19 cellular contexts compared by ENCODE assay signal in the genomic region with DNA sequence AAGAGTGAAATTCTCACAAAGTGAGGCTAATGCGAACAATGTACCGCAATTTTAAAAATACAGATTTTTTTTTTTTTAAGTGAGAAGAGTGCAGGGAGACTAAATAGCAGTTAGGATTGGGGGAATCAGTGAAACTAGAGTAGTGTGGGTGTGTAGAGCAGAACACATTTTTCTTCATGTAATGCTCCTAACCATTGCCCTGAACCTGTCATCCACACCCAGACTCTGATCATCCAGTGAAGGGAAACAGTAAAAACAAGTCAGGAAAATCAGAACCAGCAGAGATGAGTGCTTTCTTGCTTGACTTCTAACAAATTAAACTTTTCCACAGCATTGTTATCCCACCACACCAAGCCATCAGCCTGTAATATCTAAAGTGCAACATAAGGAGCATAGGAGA. TPM values are rescaled to one million over a fixed set of nuclear protein-coding genes. Genes with fewer than 3 reads are reported as not detected.
A peak's percentile ranks its signal among the peaks of the same experiment; 100 is the strongest.
DNase-seq lines count a peak whose midpoint lies in the region; TF ChIP-seq lines count a peak whose summit lies in the region.
"Had no signal": no experiment of that assay in that cellular context is flagged by ENCODE, and none has a peak within 500 bp of the region (broad histone marks: within the 10 kb centered on the region; RNA-seq: fewer than 3 reads in every experiment).

No MANE protein-coding gene starts in this region.

- H3K36me3 ChIP-seq in esophagus muscularis mucosa: no peaks in the 10 kb centered on the region
- H3K36me3 ChIP-seq: BLaER1 treated with 17β-estradiol and CSF1 and Interleukin-3, amounts not matched to agents 10 nM and 100 nM had no signal

- TF ChIP-seq CTCF in brain (conservative IDR thresholded peaks at IDR 0.05): no peak
- TF ChIP-seq CTCF in esophagus muscularis mucosa (IDR thresholded peaks at IDR 0.05): no peak

- intact Hi-C loops in esophagus muscularis mucosa (cut with DNase I): no loop called here

- H3K27me3 Mint-ChIP-seq in brain: peaks cover 4% of the 10 kb centered on the region
- H3K27me3 Mint-ChIP-seq: B cell had no signal

- peak overlapping the region in 3 of 5 experiments; percentile 31 to 87 (median 58) for H3K27ac Mint-ChIP-seq in brain
- H3K27ac Mint-ChIP-seq: B cell; CD4-positive, alpha-beta T cell; CD8-positive, alpha-beta T cell had no signal

- peaks cover 7% of the 10 kb centered on the region for H3K36me3 Mint-ChIP-seq in brain
- H3K36me3 Mint-ChIP-seq: CD8-positive, alpha-beta T cell had no signal

- TF ChIP-seq POLR2A in esophagus muscularis mucosa (IDR thresholded peaks at IDR 0.05; ENCODE audit: low read depth): no peak

- peak; percentile 39 for DNase-seq in esophagus muscularis mucosa (ENCODE audit: extremely low spot score)
- DNase-seq in putamen (ENCODE audit: low spot score): peak; percentile 52
- no peak for DNase-seq in HPDE6-E6E7 (ENCODE audit: extremely low spot score)
- DNase-seq in glomerular visceral epithelial cell (ENCODE audit: extremely low spot score): no peak
- DNase-seq: AML-193; Caco-2; Calu3; CD4-positive, alpha-beta T cell; CD8-positive, alpha-beta T cell; DMS79 treated with DMSO at 0.1 percent for 48 hours; GF-D8 had no signal

- peaks cover 0 to 3% (median 0%) of the 10 kb centered on the region in 5 experiments for H3K9me3 Mint-ChIP-seq in brain
- H3K9me3 Mint-ChIP-seq: CD8-positive, alpha-beta T cell had no signal

- H3K4me3 ChIP-seq in esophagus muscularis mucosa: no peak overlapping the region
- H3K4me3 ChIP-seq: A549; BLaER1 treated with 17β-estradiol and CSF1 and Interleukin-3, amounts not matched to agents 10 nM and 100 nM had no signal

- WGBS in esophagus muscularis mucosa: 93% methylated on average over 2 of the region's 2 CpGs

- no peaks in the 10 kb centered on the region for H3K9me3 ChIP-seq in esophagus muscularis mucosa
- H3K9me3 ChIP-seq: A549; BLaER1 treated with 17β-estradiol and CSF1 and Interleukin-3, amounts not matched to agents 10 nM and 100 nM; Caco-2 had no signal

- no peaks in the 10 kb centered on the region for H3K4me1 ChIP-seq in esophagus muscularis mucosa
- H3K4me1 ChIP-seq: A549; BLaER1 treated with 17β-estradiol and CSF1 and Interleukin-3, amounts not matched to agents 10 nM and 100 nM; Caco-2 had no signal

- peaks cover 50% of the 10 kb centered on the region for H3K4me1 Mint-ChIP-seq in brain

- no peak for TF ChIP-seq EP300 in esophagus muscularis mucosa (IDR thresholded peaks at IDR 0.05)

- no peak overlapping the region for H3K27ac ChIP-seq in esophagus muscularis mucosa (replicated peaks in 1 of 4)
- H3K27ac ChIP-seq: 22Rv1; A549; BLaER1 treated with 17β-estradiol and CSF1 and Interleukin-3, amounts not matched to agents 10 nM and 100 nM; C4-2B had no signal

- peaks cover 0 to 23% (median 0%) of the 10 kb centered on the region in 4 donors for H3K27me3 ChIP-seq in esophagus muscularis mucosa
- H3K27me3 ChIP-seq: BLaER1 treated with 17β-estradiol and CSF1 and Interleukin-3, amounts not matched to agents 10 nM and 100 nM had no signal

- no peak overlapping the region for H3K4me3 Mint-ChIP-seq in brain
- H3K4me3 Mint-ChIP-seq: B cell; CD4-positive, alpha-beta T cell; CD8-positive, alpha-beta T cell had no signal

RNA-seq across cellular contexts. Expression of gene CADM3, which starts 9.1 kb away (rescaled TPM):
- polyA plus RNA-seq in brain (ENCODE audit: insufficient read depth, low read depth, low replicate concordance): 86.2 TPM
- total RNA-seq in esophagus muscularis mucosa: 10 to 100 TPM; 10.8 to 24.7 (median 20.4) TPM
- total RNA-seq: Caco-2; Calu3; CD4-positive, alpha-beta T cell; CD8-positive, alpha-beta T cell had no signal

RNA-seq across cellular contexts. Expression of gene ACKR1, which starts 24.2 kb away (rescaled TPM):
- polyA plus RNA-seq in brain (ENCODE audit: insufficient read depth, low read depth, low replicate concordance): 10.7 TPM
- 100 to 1,000 TPM in 2 of 4 donors, 10 to 100 TPM in 2; 31.1 to 315 (median 128) TPM for total RNA-seq in esophagus muscularis mucosa
- total RNA-seq: A172; B cell; Caco-2; Calu3; CD4-positive, alpha-beta T cell; CD8-positive, alpha-beta T cell had no signal
- polyA plus RNA-seq: A549, BJ had no signal

Comparison
In these comparisons a context has a peak if more than half of its experiments do, and no peak if none do; other contexts are left out.
1. DNase-seq: peak in esophagus muscularis mucosa (single experiment) and putamen (single experiment); none in HPDE6-E6E7 (single experiment) and glomerular visceral epithelial cell (single experiment).